ENCODE assay signal across 19 cellular contexts in the genomic region with DNA sequence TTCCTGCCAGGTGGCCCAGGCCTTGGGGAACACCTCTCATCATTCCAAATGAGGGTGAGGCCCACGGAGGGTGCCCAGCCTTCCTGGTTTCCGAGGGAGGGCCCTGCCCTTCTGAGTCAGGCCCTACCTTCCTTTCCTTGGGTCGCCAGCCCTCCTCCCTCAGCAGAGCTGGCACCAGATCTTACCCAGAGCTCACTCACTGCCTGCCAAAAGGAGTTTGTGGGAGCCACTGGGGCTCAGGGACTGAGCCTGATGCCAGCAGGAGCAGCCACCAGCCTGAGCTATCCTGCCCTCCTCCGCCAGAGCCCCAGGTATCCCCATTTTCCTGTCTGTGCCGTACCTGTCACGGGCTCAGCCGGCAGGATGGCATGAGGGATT.
A peak's percentile ranks its signal among the peaks of the same experiment; 100 is the strongest.
DNase-seq lines count a peak whose midpoint lies in the region; ATAC-seq, FAIRE-seq and TF ChIP-seq lines count a peak whose summit lies in the region.
"Had no signal": no experiment of that assay in that cellular context is flagged by ENCODE, and none has a peak within 500 bp of the region (broad histone marks: within the 10 kb centered on the region; RNA-seq: fewer than 3 reads in every experiment).

No MANE protein-coding gene starts in this region.

- H3K23me2 ChIP-seq in H1 (ENCODE audit: low read depth, low read length), result no peaks in the 10 kb centered on the region

- no peak overlapping the region; the same call in 1 of the 2 replicates for H2BK15ac ChIP-seq in H1 (ENCODE audit: low read length)

- no peaks in the 10 kb centered on the region for H3K9me3 ChIP-seq in MG63
- H3K9me3 ChIP-seq in H1 (ENCODE audit: insufficient read depth in 2 of 2, low read depth in 1 of 2, low read length in 1 of 2), result no peaks in the 10 kb centered on the region
- H3K9me3 ChIP-seq in mucosa of descending colon, result no peaks in the 10 kb centered on the region
- H3K9me3 ChIP-seq in upper lobe of right lung, result no peaks in the 10 kb centered on the region
- no peaks in the 10 kb centered on the region for H3K9me3 ChIP-seq in HepG2 (ENCODE audit: low read length)
- H3K9me3 ChIP-seq: heart left ventricle had no signal

- H3K27ac Mint-ChIP-seq in type B pancreatic cell, result no peak overlapping the region
- H3K27ac Mint-ChIP-seq: activated naive CD4-positive, alpha-beta T cell treated with anti-CD3 and anti-CD28 coated beads, Interleukin-2, amount 50 U/mL, for 24 hours; immature natural killer cell had no signal

- TF ChIP-seq RAD21 in H1 (IDR thresholded peaks at IDR 0.05 in 1 of 2, conservative IDR thresholded peaks at IDR 0.05 in 1 of 2; ENCODE audit: low read depth in 2 of 2, low read length in 2 of 2) (no peak), HepG2 (CRISPR knock-in tag; IDR thresholded peaks at IDR 0.05) (no peak)

- H3K27me3 ChIP-seq in MG63 (no peaks in the 10 kb centered on the region), H1 (replicated peaks in 1 of 4; ENCODE audit: control insufficient read depth in 3 of 4, extremely low read depth in 1 of 4, insufficient read depth in 3 of 4, low read length in 3 of 4) (no peaks in the 10 kb centered on the region), upper lobe of right lung (no peaks in the 10 kb centered on the region), HepG2 (ENCODE audit: control insufficient read depth in 1 of 2, insufficient read depth in 2 of 2, low read length in 2 of 2) (peaks cover 0 to 3% of the 10 kb centered on the region in 2 experiments; a peak in 1 of 5 replicates)
- H3K27me3 ChIP-seq: heart left ventricle had no signal

- intact Hi-C loops in mucosa of descending colon (cut with DNase I, micrococcal nuclease), result no loop called here
- intact Hi-C loops in upper lobe of right lung (cut with DNase I), result no loop called here
- intact Hi-C loops in HepG2 (cut with micrococcal nuclease; ENCODE audit: unreplicated experiment), result no loop called here

- H2AFZ ChIP-seq in H1 (ENCODE audit: low read length) (no peak overlapping the region), HepG2 (ENCODE audit: low read length) (no peak overlapping the region)

- H4K8ac ChIP-seq in H1 (ENCODE audit: extremely low read depth, insufficient read depth, low read length), result peak overlapping the region; percentile 1; the same call in 1 of the 2 replicates

- H3K4me2 ChIP-seq in H1 (ENCODE audit: insufficient read depth in 1 of 2, low read depth in 2 of 2, low read length in 2 of 2), result no peak overlapping the region
- no peak overlapping the region for H3K4me2 ChIP-seq in HepG2 (ENCODE audit: low read depth, low read length)

- TF ChIP-seq CTCF in H1 (IDR thresholded peaks at IDR 0.05; ENCODE audit: control extremely low read depth in 1 of 3, insufficient read depth in 1 of 3, low read depth in 1 of 3, low read length in 3 of 3) (no peak), mucosa of descending colon (IDR thresholded peaks at IDR 0.05) (no peak), upper lobe of right lung (IDR thresholded peaks at IDR 0.05) (no peak), type B pancreatic cell (conservative IDR thresholded peaks at IDR 0.05) (no peak), HepG2 (CRISPR knock-in tag; IDR thresholded peaks at IDR 0.05) (no peak)

- H2BK20ac ChIP-seq in H1 (ENCODE audit: low read length), result 0 out of 2 replicates have a peak overlapping the region, but pooled peaks have one; percentile 11

- peak; percentile 85 for ATAC-seq in mucosa of descending colon
- ATAC-seq in upper lobe of right lung, result peak; percentile 84
- ATAC-seq in HepG2, result no peak
- ATAC-seq: heart left ventricle had no signal

- H3K27ac ChIP-seq in H1 (ENCODE audit: low read depth, low read length) (no peak overlapping the region), upper lobe of right lung (no peak overlapping the region), HepG2 (ENCODE audit: extremely low read length, insufficient read depth, low read length) (no peak overlapping the region)
- H3K27ac ChIP-seq: HL-60 had no signal

- H3K4me1 Mint-ChIP-seq in type B pancreatic cell (ENCODE audit: unreplicated experiment), result peaks cover 40% of the 10 kb centered on the region
- H3K4me1 Mint-ChIP-seq: activated naive CD4-positive, alpha-beta T cell treated with anti-CD3 and anti-CD28 coated beads, Interleukin-2, amount 50 U/mL, for 24 hours; immature natural killer cell had no signal

- in situ Hi-C loops in HepG2 (cut with HindIII; ENCODE audit: extremely low pct_ligation_motif_present, low pct_unique_long_range_greater_than_20kb), result no loop called here

- no peak overlapping the region for H3K23ac ChIP-seq in H1 (ENCODE audit: insufficient read length)

- H3K4me1 ChIP-seq in H1 (replicated peaks in 1 of 4; ENCODE audit: control insufficient read depth in 3 of 4, insufficient read depth in 4 of 4, low read length in 3 of 4), result peaks cover 6 to 16% (median 9%) of the 10 kb centered on the region in 4 experiments; a peak in 6 of 7 replicates
- H3K4me1 ChIP-seq in mucosa of descending colon (ENCODE audit: low read depth), result peaks cover 4% of the 10 kb centered on the region
- H3K4me1 ChIP-seq in upper lobe of right lung, result no peaks in the 10 kb centered on the region
- H3K4me1 ChIP-seq in HepG2 (ENCODE audit: insufficient read depth, low read length), result peaks cover 20% of the 10 kb centered on the region

- TF ChIP-seq EP300 in H1 (IDR thresholded peaks at IDR 0.05; ENCODE audit: borderline replicate concordance in 1 of 2, low read depth in 2 of 2, low read length in 2 of 2) (no peak), HepG2 (IDR thresholded peaks at IDR 0.05; ENCODE audit: low read depth in 2 of 2, low read length in 2 of 2) (no peak), HepG2 (CRISPR knock-in tag; IDR thresholded peaks at IDR 0.05; ENCODE audit: borderline replicate concordance) (no peak)

- peaks cover 58% of the 10 kb centered on the region for H3K36me3 Mint-ChIP-seq in type B pancreatic cell
- H3K36me3 Mint-ChIP-seq: activated naive CD4-positive, alpha-beta T cell treated with anti-CD3 and anti-CD28 coated beads, Interleukin-2, amount 50 U/mL, for 24 hours; immature natural killer cell had no signal

- H3K9me3 Mint-ChIP-seq in type B pancreatic cell, result no peaks in the 10 kb centered on the region
- H3K9me3 Mint-ChIP-seq: activated naive CD4-positive, alpha-beta T cell treated with anti-CD3 and anti-CD28 coated beads, Interleukin-2, amount 50 U/mL, for 24 hours; immature natural killer cell had no signal

- no peak overlapping the region for H4K5ac ChIP-seq in H1 (ENCODE audit: insufficient read length, low read depth, low read length)

- no peak overlapping the region for H3K14ac ChIP-seq in H1 (ENCODE audit: insufficient read length)

- H3K4me3 Mint-ChIP-seq in type B pancreatic cell, result no peak overlapping the region
- H3K4me3 Mint-ChIP-seq: activated naive CD4-positive, alpha-beta T cell treated with anti-CD3 and anti-CD28 coated beads, Interleukin-2, amount 50 U/mL, for 24 hours; immature natural killer cell had no signal

- H3K79me2 ChIP-seq in H1 (ENCODE audit: control insufficient read depth in 1 of 2, insufficient read depth in 2 of 2, low read length in 2 of 2) (no peaks in the 10 kb centered on the region), HepG2 (ENCODE audit: insufficient read depth, low read length) (no peaks in the 10 kb centered on the region)

- no peak overlapping the region for H3K4ac ChIP-seq in H1 (replicated peaks; ENCODE audit: insufficient read length, low read depth, low read length)

- H4K20me1 ChIP-seq in H1 (replicated peaks in 1 of 2; ENCODE audit: control insufficient read depth in 1 of 2, insufficient read depth in 2 of 2, low read length in 2 of 2), result no peaks in the 10 kb centered on the region
- no peaks in the 10 kb centered on the region for H4K20me1 ChIP-seq in HepG2 (ENCODE audit: insufficient read depth, low read length)

- no peak overlapping the region for H2BK120ac ChIP-seq in H1 (replicated peaks; ENCODE audit: low read depth, low read length)

- H3K4me3 ChIP-seq in MG63, result no peak overlapping the region
- no peak overlapping the region for H3K4me3 ChIP-seq in H1 (ENCODE audit: extremely low read depth in 1 of 4, insufficient read depth in 2 of 4, low read depth in 3 of 4, low read length in 4 of 4)
- H3K4me3 ChIP-seq in mucosa of descending colon, result no peak overlapping the region
- H3K4me3 ChIP-seq in upper lobe of right lung, result no peak overlapping the region
- no peak overlapping the region for H3K4me3 ChIP-seq in HepG2 (replicated peaks in 1 of 3; ENCODE audit: insufficient read depth in 1 of 3, low read depth in 2 of 3, low read length in 3 of 3)
- H3K4me3 ChIP-seq: heart left ventricle had no signal

- no TSS peak for BruUV-seq in HepG2 (replicated peaks; lab: Mats Ljungman, UMichigan)

- H3K56ac ChIP-seq in H1 (replicated peaks; ENCODE audit: insufficient read length, low read depth, low read length), result no peak overlapping the region

- TF ChIP-seq POLR2A in H1 (IDR thresholded peaks at IDR 0.05; ENCODE audit: control extremely low read depth in 1 of 2, low read depth in 2 of 2, low read length in 2 of 2), result no peak
- TF ChIP-seq POLR2A in HepG2 (IDR thresholded peaks at IDR 0.05; ENCODE audit: insufficient read depth in 1 of 2, low read depth in 2 of 2, low read length in 2 of 2), result no peak

- no peak overlapping the region for H4K91ac ChIP-seq in H1 (replicated peaks; ENCODE audit: insufficient read length, low read length)

- H3K18ac ChIP-seq in H1 (ENCODE audit: extremely low read depth, low read length), result 0 out of 2 replicates have a peak overlapping the region, but pooled peaks have one; percentile 6

- peak overlapping the region; percentile 39; the same call in 1 of the 2 replicates for H2BK12ac ChIP-seq in H1 (ENCODE audit: low read depth, low read length)

- no peak overlapping the region for H2BK5ac ChIP-seq in H1 (ENCODE audit: low read depth, low read length)

- CTCF ChIA-PET in H1 (lab: Charles Lee; ENCODE audit: partially characterized antibody), result interaction anchor here (0.5 to 6.4 kb wide), 8 partner anchors 10 to 202 kb away, joined by 3 to 38 read pairs (median 3); no protein-coding TSS in a partner anchor
- CTCF ChIA-PET in HepG2 (lab: Yijun Ruan, JAX; ENCODE audit: low intra/inter-chr PET ratio, low total read pairs), result no interaction called here

- POLR2A ChIA-PET in H1 (lab: Charles Lee; ENCODE audit: partially characterized antibody), result interaction anchor here (1.1 kb wide), 1 partner anchor 11 kb away, joined by 3 read pairs; no protein-coding TSS in a partner anchor
- POLR2A ChIA-PET in HepG2 (lab: Yijun Ruan, JAX), result no interaction called here

- H3K36me3 ChIP-seq in MG63 (no peaks in the 10 kb centered on the region), H1 (ENCODE audit: control insufficient read depth in 2 of 4, insufficient read depth in 4 of 4, low read length in 3 of 4) (peaks cover 0 to 30% (median 20%) of the 10 kb centered on the region in 4 experiments; a peak in 7 of 8 replicates), mucosa of descending colon (ENCODE audit: low read depth) (no peaks in the 10 kb centered on the region), upper lobe of right lung (peaks cover 71% of the 10 kb centered on the region), HepG2 (replicated peaks in 1 of 2; ENCODE audit: control insufficient read depth in 1 of 2, insufficient read depth in 2 of 2, low read length in 2 of 2) (no peaks in the 10 kb centered on the region)

- no peaks in the 10 kb centered on the region for H3K79me1 ChIP-seq in H1 (ENCODE audit: low read depth, low read length)

- H3K27me3 Mint-ChIP-seq in type B pancreatic cell, result no peaks in the 10 kb centered on the region

- H2AK5ac ChIP-seq in H1 (ENCODE audit: low read depth, low read length), result no peak overlapping the region

- WGBS in H1 (ENCODE audit: extremely low coverage in 1 of 2, insufficient coverage in 1 of 2, insufficient read length in 1 of 2, insufficient replicate concordance in 2 of 2, low coverage in 1 of 2, low lambda C conversion rate in 2 of 2, missing lambda C conversion rate in 1 of 2), 2 experiments, result 95% methylated on average over 7 of the region's 7 CpGs; no CpG with 5 or more reads in 1 of the 2 experiments
- 71% methylated on average over 7 of the region's 7 CpGs for WGBS in HepG2 (ENCODE audit: low lambda C conversion rate)

- DNase-seq in MG63 (peak; percentile 59), H1 (ENCODE audit: low read depth in 1 of 2, low spot score in 2 of 2) (no peak), mucosa of descending colon (peak in 2 of 3 donors; percentile 54 to 74), upper lobe of right lung (peak; percentile 70), cortex of kidney (lab: John Stamatoyannopoulos, UW) (no peak), type B pancreatic cell (ENCODE audit: extremely low spot score, unreplicated experiment) (no peak), GM19238 (ENCODE audit: insufficient read length, low spot score) (no peak), HepG2 (ENCODE audit: low spot score) (no peak)
- DNase-seq: activated CD4-positive, alpha-beta T cell treated with anti-CD3 and anti-CD28 coated beads, Interleukin-2, amount 50 U/mL, for 4 hours; GOT3; heart left ventricle; immature natural killer cell; NCI-H2171; NCI-H748 treated with DMSO at 0.1 percent for 48 hours; SW 1271 had no signal

- no peak for FAIRE-seq in H1 (lab: Jason Lieb, UNC)
- FAIRE-seq in HepG2 (lab: Jason Lieb, UNC), result no peak
- FAIRE-seq: GM12892, RCC 7860 had no signal

- H3K9ac ChIP-seq in H1 (replicated peaks in 1 of 4; ENCODE audit: extremely low read depth in 1 of 4, low read depth in 3 of 4, low read length in 3 of 4) (no peak overlapping the region), HepG2 (ENCODE audit: insufficient read depth, low read depth, low read length) (no peak overlapping the region)

Comparison
In these comparisons a context has a peak if more than half of its experiments do, and no peak if none do; other contexts are left out.
1. DNase-seq: peak in MG63 (single experiment), mucosa of descending colon (2 of 3) and upper lobe of right lung (single experiment); none in H1 (0 of 2), cortex of kidney (single experiment), type B pancreatic cell (single experiment), GM19238 (single experiment) and HepG2 (single experiment).